Comparison of ENCODE assay signal across 8 cellular contexts in the genomic region with DNA sequence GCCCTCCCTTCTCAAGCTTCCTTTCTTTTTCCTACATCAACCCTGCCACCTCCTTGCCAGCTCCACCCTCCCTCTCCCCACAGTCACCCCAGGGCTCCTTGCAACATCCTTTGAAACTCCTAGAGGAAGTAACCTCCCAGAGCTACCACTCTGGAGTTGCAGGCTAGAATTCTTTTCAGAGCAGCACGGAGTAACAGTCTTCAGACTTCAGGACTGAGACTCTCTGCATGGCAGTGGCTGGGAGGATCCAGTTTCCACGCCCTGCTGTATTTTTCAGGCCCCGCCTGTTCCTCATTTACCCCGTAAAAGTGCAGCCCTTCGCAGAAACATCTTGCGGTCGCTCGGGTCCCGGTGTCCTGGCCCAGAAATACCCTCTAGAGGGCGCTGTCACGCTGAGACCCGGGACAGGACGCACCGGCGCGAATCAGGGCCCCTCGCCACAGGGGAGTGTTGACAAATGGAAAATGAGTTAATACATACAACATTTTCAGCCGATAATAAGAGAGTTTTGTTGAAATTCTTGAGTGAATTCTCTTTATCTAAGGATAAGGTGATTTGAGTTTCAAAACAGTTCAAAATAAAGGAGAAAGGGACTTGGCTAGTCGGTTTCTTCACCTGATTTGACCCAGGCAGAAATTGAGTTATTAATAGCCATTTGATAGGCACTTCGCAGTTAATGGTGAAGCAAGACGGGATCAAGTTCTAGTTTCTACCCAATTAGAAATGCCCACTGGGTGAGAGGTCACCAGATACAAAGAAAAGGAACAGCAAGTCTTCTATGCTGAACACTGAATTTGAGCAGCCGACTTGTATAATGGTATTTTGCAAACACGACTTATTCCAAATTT. TPM values are rescaled to one million over a fixed set of nuclear protein-coding genes. Genes with fewer than 3 reads are reported as not detected.
DNase-seq lines count a peak whose midpoint lies in the region; ATAC-seq, FAIRE-seq and TF ChIP-seq lines count a peak whose summit lies in the region.

No MANE protein-coding gene starts in this region.

- FAIRE-seq in GM18507 (lab: Jason Lieb, UNC) = peak; percentile 62

- peaks cover 16% of the 10 kb centered on the region for H3K4me1 ChIP-seq in lower lobe of right lung

- no peaks in the 10 kb centered on the region for H3K36me3 ChIP-seq in lower lobe of right lung

- peaks cover 8% of the 10 kb centered on the region for H3K27me3 ChIP-seq in lower lobe of right lung (ENCODE audit: low read depth)

- DNase-seq in A172 (ENCODE audit: low spot score) (peak; percentile 82), GM18507 (ENCODE audit: extremely low spot score, insufficient read length, low read depth) (peak; percentile 59), NCI-H748 (lab: John Stamatoyannopoulos, UW; ENCODE audit: unreplicated experiment) (peak; percentile 57), dermis blood vessel endothelial cell (peak; percentile 86), lower lobe of right lung (peak; percentile 87)
- DNase-seq in activated CD4-positive, alpha-beta T cell treated with anti-CD3 and anti-CD28 coated beads, Interleukin-2, amount 50 U/mL, for 48 hours = peak; percentile 88 to 90
- DNase-seq in stimulated activated CD4-positive, alpha-beta T cell treated with anti-CD3 and anti-CD28 coated beads, TNF-alpha, amount 100 ng/mL, for 4 hours (ENCODE audit: low read depth in 3 of 3) = peak; percentile 63 to 74 (median 66)

- intact Hi-C loops in lower lobe of right lung (cut with DNase I) = loop anchor here (5.0 kb wide), 1 partner anchor 94 kb away; no protein-coding TSS in a partner anchor

- TF ChIP-seq CTCF in lower lobe of right lung (IDR thresholded peaks at IDR 0.05) = peak; percentile 91

- peak overlapping the region; percentile 26 for H3K4me3 ChIP-seq in lower lobe of right lung

- peak; percentile 73 for ATAC-seq in HG03108 (IDR thresholded peaks at IDR 0.05; ENCODE audit: unreplicated experiment)
- ATAC-seq in lower lobe of right lung = peak; percentile 89 to 91

- peak overlapping the region; percentile 31 for H3K27ac ChIP-seq in lower lobe of right lung

- H3K9me3 ChIP-seq in lower lobe of right lung = no peaks in the 10 kb centered on the region

RNA-seq across cellular contexts. Expression of gene NTSR2, which starts 18.5 kb away (rescaled TPM):
- not detected in 2 replicates for total RNA-seq in A172 (2014; rRNA removed; shearing (Covaris generic))
- total RNA-seq in dermis blood vessel endothelial cell = not detected in 2 replicates
- not detected for total RNA-seq in lower lobe of right lung

RNA-seq across cellular contexts. Expression of gene LPIN1, which starts 58.0 kb away (rescaled TPM):
- 25.8 and 34.4 TPM in 2 replicates for total RNA-seq in A172 (2014; rRNA removed; shearing (Covaris generic))
- total RNA-seq in dermis blood vessel endothelial cell (24.0 and 36.3 TPM in 2 replicates), lower lobe of right lung (52.7 TPM)

Comparison
In these comparisons a context has a peak if more than half of its experiments do, and no peak if none do; other contexts are left out.
1. Peak in every context shown above with its lines: DNase-seq, ATAC-seq, H3K4me3 ChIP-seq and H3K27ac ChIP-seq.